ENCODE assay signal across 33 cellular contexts in the genomic region with DNA sequence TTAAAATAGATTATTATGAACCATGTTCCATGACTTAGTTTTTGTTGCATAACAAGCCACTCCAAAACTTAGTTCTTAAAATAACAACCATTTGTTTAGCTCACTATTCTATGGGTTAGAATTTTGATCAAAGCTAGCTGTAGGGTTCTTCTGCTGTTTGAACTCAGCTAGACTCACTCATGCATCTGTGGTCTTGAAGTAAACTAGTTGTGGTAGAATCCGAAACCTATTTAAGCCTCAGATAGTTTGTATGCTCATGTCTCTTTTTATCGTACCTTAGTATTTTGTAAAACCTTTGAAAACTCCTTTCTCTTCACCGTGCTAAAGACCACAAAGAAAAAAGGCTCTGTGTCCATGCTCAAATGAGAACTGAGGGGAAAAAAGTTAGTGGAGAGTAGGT.
"Had no signal": no experiment of that assay in that cellular context is flagged by ENCODE, and none has a peak within 500 bp of the region (broad histone marks: within the 10 kb centered on the region; RNA-seq: fewer than 3 reads in every experiment).

No MANE protein-coding gene starts in this region.

- H3K27ac Mint-ChIP-seq: activated CD4-positive, alpha-beta memory T cell treated with anti-CD3 and anti-CD28 coated beads for 36 hours; activated CD4-positive, alpha-beta T cell treated with anti-CD3 and anti-CD28 coated beads for 36 hours; activated CD4-positive, alpha-beta T cell treated with anti-CD3 and anti-CD28 coated beads, Interleukin-2, amount 10 ng/mL, durations not matched to agents 24 days and 14 days; activated CD8-positive, alpha-beta memory T cell treated with anti-CD3 and anti-CD28 coated beads, Interleukin-2, amount 10 ng/mL, durations not matched to agents 7 days and 5 days; activated CD8-positive, alpha-beta T cell treated with anti-CD3 and anti-CD28 coated beads, Interleukin-2, amount 10 ng/mL, durations not matched to agents 7 days and 5 days; activated naive CD4-positive, alpha-beta T cell treated with anti-CD3 and anti-CD28 coated beads for 36 hours; activated naive CD4-positive, alpha-beta T cell treated with anti-CD3 and anti-CD28 coated beads, Interleukin-2, amount 50 U/mL, for 24 hours; activated naive CD8-positive, alpha-beta T cell treated with anti-CD3 and anti-CD28 coated beads for 36 hours; activated naive CD8-positive, alpha-beta T cell treated with anti-CD3 and anti-CD28 coated beads, Interleukin-2, amount 50 U/mL, for 24 hours; activated T-helper 1 cell treated with anti-CD3 and anti-CD28 coated beads, Interleukin-12 subunit alpha, Interleukin-12 subunit beta, Interleukin-2, Interleukin-4 antibody, amounts not matched to agents 30 ng/mL and 10 ng/mL and 1 ng/mL, durations not matched to agents 14 hours and 24 hours and 36 hours; activated T-helper 2 cell treated with anti-CD3 and anti-CD28 coated beads, Interferon-gamma antibody, Interleukin-2, Interleukin-4, amounts not matched to agents 10 μg/mL and 5 μg/mL and 100 μg/mL, durations not matched to agents 14 hours and 24 hours and 36 hours; brain; dendritic cell treated with granulocyte-macrophage colony-stimulating factor and Interleukin-4, amounts not matched to agents 40 ng/mL and 50 ng/mL, for 4 days; endodermal cell had no signal

- H3K4me3 Mint-ChIP-seq: activated CD4-positive, alpha-beta memory T cell treated with anti-CD3 and anti-CD28 coated beads for 36 hours; activated CD4-positive, alpha-beta T cell treated with anti-CD3 and anti-CD28 coated beads for 36 hours; activated CD4-positive, alpha-beta T cell treated with anti-CD3 and anti-CD28 coated beads, Interleukin-2, amount 10 ng/mL, durations not matched to agents 24 days and 14 days; activated CD8-positive, alpha-beta memory T cell treated with anti-CD3 and anti-CD28 coated beads, Interleukin-2, amount 10 ng/mL, durations not matched to agents 7 days and 5 days; activated CD8-positive, alpha-beta T cell treated with anti-CD3 and anti-CD28 coated beads, Interleukin-2, amount 10 ng/mL, durations not matched to agents 7 days and 5 days; activated naive CD4-positive, alpha-beta T cell treated with anti-CD3 and anti-CD28 coated beads for 36 hours; activated naive CD4-positive, alpha-beta T cell treated with anti-CD3 and anti-CD28 coated beads, Interleukin-2, amount 50 U/mL, for 24 hours; activated naive CD8-positive, alpha-beta T cell treated with anti-CD3 and anti-CD28 coated beads for 36 hours; activated naive CD8-positive, alpha-beta T cell treated with anti-CD3 and anti-CD28 coated beads, Interleukin-2, amount 50 U/mL, for 24 hours; activated T-helper 1 cell treated with anti-CD3 and anti-CD28 coated beads, Interleukin-12 subunit alpha, Interleukin-12 subunit beta, Interleukin-2, Interleukin-4 antibody, amounts not matched to agents 30 ng/mL and 10 ng/mL and 1 ng/mL, durations not matched to agents 14 hours and 24 hours and 36 hours; brain; central memory CD8-positive, alpha-beta T cell; dendritic cell treated with granulocyte-macrophage colony-stimulating factor and Interleukin-4, amounts not matched to agents 40 ng/mL and 50 ng/mL, for 4 days; endodermal cell had no signal

- DNase-seq: activated CD4-positive, alpha-beta memory T cell treated with anti-CD3 and anti-CD28 coated beads for 36 hours; activated CD4-positive, alpha-beta T cell treated with anti-CD3 and anti-CD28 coated beads for 36 hours; activated CD4-positive, alpha-beta T cell treated with anti-CD3 and anti-CD28 coated beads, Interleukin-2, amount 10 ng/mL, durations not matched to agents 24 days and 14 days; activated CD4-positive, CD25-positive, alpha-beta regulatory T cell; activated CD4-positive, CD25-positive, alpha-beta regulatory T cell treated with anti-CD3 and anti-CD28 coated beads, Interleukin-2, amount 50 U/mL, for 72 hours; activated CD8-positive, alpha-beta memory T cell treated with anti-CD3 and anti-CD28 coated beads, Interleukin-2, amount 10 ng/mL, durations not matched to agents 7 days and 5 days; activated CD8-positive, alpha-beta memory T cell treated with anti-CD3 and anti-CD28 coated beads, Interleukin-2, amount 50 U/mL, for 4 hours; activated CD8-positive, alpha-beta T cell treated with anti-CD3 and anti-CD28 coated beads, Interleukin-2, amount 10 ng/mL, durations not matched to agents 7 days and 5 days; activated effector memory CD4-positive, alpha-beta T cell treated with anti-CD3 and anti-CD28 coated beads, Interleukin-2, amount 50 U/mL, for 16 hours; activated naive CD4-positive, alpha-beta T cell treated with anti-CD3 and anti-CD28 coated beads for 36 hours; activated naive CD8-positive, alpha-beta T cell treated with anti-CD3 and anti-CD28 coated beads for 36 hours; activated naive CD8-positive, alpha-beta T cell treated with anti-CD3 and anti-CD28 coated beads, Interleukin-2, amount 50 U/mL, for 24 hours; activated T-cell treated with anti-CD3 and anti-CD28 coated beads, Interleukin-2, amount 50 U/mL, for 1 hour; activated T-cell treated with anti-CD3 and anti-CD28 coated beads, Interleukin-2, amount 50 U/mL, for 48 hours; adrenal gland; amygdala; dorsolateral prefrontal cortex; effector memory CD4-positive, alpha-beta T cell; endodermal cell; foreskin fibroblast; head of caudate nucleus; hippocampal formation had no signal

- H3K9me3 ChIP-seq: adrenal gland, ascending aorta had no signal

- H3K9me3 Mint-ChIP-seq: activated CD4-positive, alpha-beta T cell treated with anti-CD3 and anti-CD28 coated beads, Interleukin-2, amount 10 ng/mL, durations not matched to agents 24 days and 14 days; activated naive CD4-positive, alpha-beta T cell treated with anti-CD3 and anti-CD28 coated beads for 36 hours; activated naive CD4-positive, alpha-beta T cell treated with anti-CD3 and anti-CD28 coated beads, Interleukin-2, amount 50 U/mL, for 24 hours; activated naive CD8-positive, alpha-beta T cell treated with anti-CD3 and anti-CD28 coated beads for 36 hours; activated T-helper 1 cell treated with anti-CD3 and anti-CD28 coated beads, Interleukin-12 subunit alpha, Interleukin-12 subunit beta, Interleukin-2, Interleukin-4 antibody, amounts not matched to agents 30 ng/mL and 10 ng/mL and 1 ng/mL, durations not matched to agents 14 hours and 24 hours and 36 hours; activated T-helper 2 cell treated with anti-CD3 and anti-CD28 coated beads, Interferon-gamma antibody, Interleukin-2, Interleukin-4, amounts not matched to agents 10 μg/mL and 5 μg/mL and 100 μg/mL, durations not matched to agents 14 hours and 24 hours and 36 hours; brain; central memory CD8-positive, alpha-beta T cell; endodermal cell had no signal

- FAIRE-seq: bronchial epithelial cell, frontal cortex had no signal

- H3K4me3 ChIP-seq: adrenal gland, ascending aorta, coronary artery, dorsolateral prefrontal cortex had no signal

- H3K27me3 Mint-ChIP-seq: activated CD4-positive, alpha-beta memory T cell treated with anti-CD3 and anti-CD28 coated beads for 36 hours; activated CD4-positive, alpha-beta T cell treated with anti-CD3 and anti-CD28 coated beads for 36 hours; activated CD4-positive, alpha-beta T cell treated with anti-CD3 and anti-CD28 coated beads, Interleukin-2, amount 10 ng/mL, durations not matched to agents 24 days and 14 days; activated CD8-positive, alpha-beta memory T cell treated with anti-CD3 and anti-CD28 coated beads, Interleukin-2, amount 10 ng/mL, durations not matched to agents 7 days and 5 days; activated naive CD4-positive, alpha-beta T cell treated with anti-CD3 and anti-CD28 coated beads, Interleukin-2, amount 50 U/mL, for 24 hours; activated naive CD8-positive, alpha-beta T cell treated with anti-CD3 and anti-CD28 coated beads for 36 hours; activated naive CD8-positive, alpha-beta T cell treated with anti-CD3 and anti-CD28 coated beads, Interleukin-2, amount 50 U/mL, for 24 hours; brain; central memory CD8-positive, alpha-beta T cell; dendritic cell treated with granulocyte-macrophage colony-stimulating factor and Interleukin-4, amounts not matched to agents 40 ng/mL and 50 ng/mL, for 4 days had no signal

- H3K36me3 Mint-ChIP-seq: activated CD4-positive, alpha-beta memory T cell treated with anti-CD3 and anti-CD28 coated beads for 36 hours; activated CD8-positive, alpha-beta memory T cell treated with anti-CD3 and anti-CD28 coated beads, Interleukin-2, amount 10 ng/mL, durations not matched to agents 7 days and 5 days; activated naive CD4-positive, alpha-beta T cell treated with anti-CD3 and anti-CD28 coated beads, Interleukin-2, amount 50 U/mL, for 24 hours; activated naive CD8-positive, alpha-beta T cell treated with anti-CD3 and anti-CD28 coated beads for 36 hours; brain had no signal

- H3K4me1 Mint-ChIP-seq: activated CD4-positive, alpha-beta T cell treated with anti-CD3 and anti-CD28 coated beads for 36 hours; activated CD4-positive, alpha-beta T cell treated with anti-CD3 and anti-CD28 coated beads, Interleukin-2, amount 10 ng/mL, durations not matched to agents 24 days and 14 days; activated CD8-positive, alpha-beta memory T cell treated with anti-CD3 and anti-CD28 coated beads, Interleukin-2, amount 10 ng/mL, durations not matched to agents 7 days and 5 days; activated naive CD4-positive, alpha-beta T cell treated with anti-CD3 and anti-CD28 coated beads, Interleukin-2, amount 50 U/mL, for 24 hours; activated naive CD8-positive, alpha-beta T cell treated with anti-CD3 and anti-CD28 coated beads for 36 hours; activated naive CD8-positive, alpha-beta T cell treated with anti-CD3 and anti-CD28 coated beads, Interleukin-2, amount 50 U/mL, for 24 hours; brain; central memory CD8-positive, alpha-beta T cell had no signal

- ATAC-seq: activated CD4-positive, alpha-beta T cell treated with anti-CD3 and anti-CD28 coated beads for 36 hours; activated CD8-positive, alpha-beta memory T cell treated with anti-CD3 and anti-CD28 coated beads, Interleukin-2, amount 10 ng/mL, durations not matched to agents 7 days and 5 days; activated CD8-positive, alpha-beta T cell treated with anti-CD3 and anti-CD28 coated beads, Interleukin-2, amount 10 ng/mL, durations not matched to agents 7 days and 5 days; activated naive CD8-positive, alpha-beta T cell treated with anti-CD3 and anti-CD28 coated beads, Interleukin-2, amount 50 U/mL, for 24 hours; esophagus mucosa had no signal

- H3K27ac ChIP-seq: adrenal gland, ascending aorta, coronary artery had no signal

- H3K4me1 ChIP-seq: adrenal gland, ascending aorta had no signal

- H3K36me3 ChIP-seq: adrenal gland, ascending aorta had no signal

- H3K27me3 ChIP-seq: adrenal gland, ascending aorta, dorsolateral prefrontal cortex had no signal
